ENCODE assay signal across 12 cellular contexts in the genomic region with DNA sequence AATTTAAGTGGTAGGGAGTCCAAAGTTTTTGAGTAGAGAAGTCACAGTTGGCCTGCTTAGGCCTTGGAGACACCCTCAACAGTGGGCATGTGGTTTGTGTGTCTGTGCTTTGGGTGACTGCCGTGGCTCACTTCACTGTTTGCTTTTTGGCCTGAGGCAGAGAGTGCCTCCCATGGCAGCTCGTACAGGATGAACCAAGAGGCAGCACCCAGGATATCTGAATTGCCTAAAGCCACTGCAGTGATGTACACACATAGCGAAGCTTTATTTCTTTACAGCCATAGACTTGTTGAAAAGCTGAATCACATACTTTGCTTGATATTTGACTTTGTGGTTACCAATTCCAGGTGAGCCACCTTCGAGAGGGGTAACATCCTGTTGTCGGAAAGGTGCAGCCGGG. TPM values are rescaled to one million over a fixed set of nuclear protein-coding genes. Genes with fewer than 3 reads are reported as not detected.
DNase-seq lines count a peak whose midpoint lies in the region; ATAC-seq, FAIRE-seq and TF ChIP-seq lines count a peak whose summit lies in the region.
"Had no signal": no experiment of that assay in that cellular context is flagged by ENCODE, and none has a peak within 500 bp of the region (broad histone marks: within the 10 kb centered on the region; RNA-seq: fewer than 3 reads in every experiment).

No MANE protein-coding gene starts in this region.

- peak overlapping the region; percentile 25 for H3K27ac Mint-ChIP-seq in activated T-cell treated with anti-CD3 and anti-CD28 coated beads, Interleukin-2, amount 50 U/mL, for 72 hours
- H3K27ac Mint-ChIP-seq in activated naive CD8-positive, alpha-beta T cell treated with anti-CD3 and anti-CD28 coated beads for 36 hours, result peak overlapping the region; percentile 39

- no peak for DNase-seq in activated T-cell treated with anti-CD3 and anti-CD28 coated beads, Interleukin-2, amount 50 U/mL, for 72 hours
- DNase-seq in activated T-cell treated with anti-CD3 and anti-CD28 coated beads, Interleukin-2, amount 50 U/mL, for 48 hours, result no peak
- DNase-seq in activated naive CD8-positive, alpha-beta T cell treated with anti-CD3 and anti-CD28 coated beads for 36 hours, result no peak
- DNase-seq in HepG2 (ENCODE audit: low spot score), result no peak
- DNase-seq in T1000 (lab: John Stamatoyannopoulos, UW), result no peak
- no peak for DNase-seq in NCI-H128 (lab: John Stamatoyannopoulos, UW; ENCODE audit: unreplicated experiment)
- DNase-seq: amygdala, MV-4-11 had no signal

- H3K4me3 ChIP-seq in HepG2 (replicated peaks in 1 of 3; ENCODE audit: insufficient read depth in 1 of 3, low read depth in 2 of 3, low read length in 3 of 3) (no peak overlapping the region), thymus (ENCODE audit: low read length) (no peak overlapping the region)
- H3K4me3 ChIP-seq: prostate gland had no signal

- POLR2A ChIA-PET in HepG2 (lab: Yijun Ruan, JAX), result interaction anchor here (1.3 to 2.2 kb wide), 2 partner anchors 12 to 20 kb away, joined by 4 to 6 read pairs; no protein-coding TSS in a partner anchor

- peaks cover 94% of the 10 kb centered on the region for H3K4me1 ChIP-seq in HepG2 (ENCODE audit: insufficient read depth, low read length)
- H3K4me1 ChIP-seq in thymus (ENCODE audit: control insufficient read depth, insufficient read depth, low read length), result peaks cover 54% of the 10 kb centered on the region
- H3K4me1 ChIP-seq: prostate gland had no signal

- peaks cover 70% of the 10 kb centered on the region for H4K20me1 ChIP-seq in HepG2 (ENCODE audit: insufficient read depth, low read length)

- peaks cover 95% of the 10 kb centered on the region for H3K79me2 ChIP-seq in HepG2 (ENCODE audit: insufficient read depth, low read length)

- peaks cover 0 to 5% of the 10 kb centered on the region in 2 donors for H3K36me3 Mint-ChIP-seq in activated T-cell treated with anti-CD3 and anti-CD28 coated beads, Interleukin-2, amount 50 U/mL, for 72 hours (ENCODE audit: insufficient read depth in 2 of 2)
- peaks cover 35% of the 10 kb centered on the region for H3K36me3 Mint-ChIP-seq in activated naive CD8-positive, alpha-beta T cell treated with anti-CD3 and anti-CD28 coated beads for 36 hours

- H3K27me3 ChIP-seq in HepG2 (ENCODE audit: control insufficient read depth in 1 of 2, insufficient read depth in 2 of 2, low read length in 2 of 2) (no peaks in the 10 kb centered on the region), thymus (ENCODE audit: control insufficient read depth, insufficient read depth) (no peaks in the 10 kb centered on the region)

- intact Hi-C loops in HepG2 (cut with micrococcal nuclease; ENCODE audit: unreplicated experiment), result no loop called here

- BruUV-seq in HepG2 (replicated peaks; lab: Mats Ljungman, UMichigan), result no TSS peak

- H3K4me2 ChIP-seq in HepG2 (ENCODE audit: low read depth, low read length), result no peak overlapping the region; the same call in 1 of the 2 replicates

- TF ChIP-seq EP300 in HepG2 (IDR thresholded peaks at IDR 0.05; ENCODE audit: low read depth in 2 of 2, low read length in 2 of 2) (no peak), HepG2 (CRISPR knock-in tag; IDR thresholded peaks at IDR 0.05; ENCODE audit: borderline replicate concordance) (no peak)

- TF ChIP-seq POLR2A in HepG2 (IDR thresholded peaks at IDR 0.05; ENCODE audit: insufficient read depth in 1 of 2, low read depth in 2 of 2, low read length in 2 of 2), result no peak

- no peak for TF ChIP-seq RAD21 in HepG2 (CRISPR knock-in tag; IDR thresholded peaks at IDR 0.05)

- H3K36me3 ChIP-seq in HepG2 (replicated peaks in 1 of 2; ENCODE audit: control insufficient read depth in 1 of 2, insufficient read depth in 2 of 2, low read length in 2 of 2) (peaks cover 3 to 34% of the 10 kb centered on the region in 2 experiments; a peak in 4 of 5 replicates), thymus (ENCODE audit: control insufficient read depth, insufficient read depth) (peaks cover 11% of the 10 kb centered on the region)
- H3K36me3 ChIP-seq: prostate gland had no signal

- FAIRE-seq in HepG2 (lab: Jason Lieb, UNC), result no peak

- H3K4me3 Mint-ChIP-seq in activated T-cell treated with anti-CD3 and anti-CD28 coated beads, Interleukin-2, amount 50 U/mL, for 72 hours, result peak overlapping the region; percentile 19 to 65
- peak overlapping the region; percentile 47 for H3K4me3 Mint-ChIP-seq in activated naive CD8-positive, alpha-beta T cell treated with anti-CD3 and anti-CD28 coated beads for 36 hours
- H3K4me3 Mint-ChIP-seq: WTC11 had no signal

- H3K27me3 Mint-ChIP-seq in activated T-cell treated with anti-CD3 and anti-CD28 coated beads, Interleukin-2, amount 50 U/mL, for 72 hours (ENCODE audit: low read depth), result no peaks in the 10 kb centered on the region
- no peaks in the 10 kb centered on the region for H3K27me3 Mint-ChIP-seq in activated naive CD8-positive, alpha-beta T cell treated with anti-CD3 and anti-CD28 coated beads for 36 hours

- H2AFZ ChIP-seq in HepG2 (ENCODE audit: low read length), result no peak overlapping the region

- CTCF ChIA-PET in HepG2 (lab: Yijun Ruan, JAX; ENCODE audit: low intra/inter-chr PET ratio, low total read pairs), result no interaction called here

- no peak for TF ChIP-seq CTCF in HepG2 (CRISPR knock-in tag; IDR thresholded peaks at IDR 0.05)

- in situ Hi-C loops in HepG2 (cut with HindIII; ENCODE audit: extremely low pct_ligation_motif_present, low pct_unique_long_range_greater_than_20kb), result no loop called here

- H3K27ac ChIP-seq in HepG2 (ENCODE audit: extremely low read length, insufficient read depth, low read length), result peak overlapping the region; percentile 47
- peak overlapping the region; percentile 32 for H3K27ac ChIP-seq in thymus (ENCODE audit: low read depth)
- H3K27ac ChIP-seq: prostate gland had no signal

- H3K9ac ChIP-seq in HepG2 (ENCODE audit: insufficient read depth, low read depth, low read length), result no peak overlapping the region

- WGBS in HepG2 (ENCODE audit: low lambda C conversion rate), result 79% methylated on average over 6 of the region's 6 CpGs
- WGBS in thymus, result 72% methylated on average over 6 of the region's 6 CpGs

- H3K9me3 Mint-ChIP-seq in activated T-cell treated with anti-CD3 and anti-CD28 coated beads, Interleukin-2, amount 50 U/mL, for 72 hours, result no peaks in the 10 kb centered on the region
- H3K9me3 Mint-ChIP-seq in activated naive CD8-positive, alpha-beta T cell treated with anti-CD3 and anti-CD28 coated beads for 36 hours, result no peaks in the 10 kb centered on the region
- H3K9me3 Mint-ChIP-seq: WTC11 had no signal

- H3K4me1 Mint-ChIP-seq in activated T-cell treated with anti-CD3 and anti-CD28 coated beads, Interleukin-2, amount 50 U/mL, for 72 hours (ENCODE audit: low read depth), result peaks cover 90% of the 10 kb centered on the region
- H3K4me1 Mint-ChIP-seq in activated naive CD8-positive, alpha-beta T cell treated with anti-CD3 and anti-CD28 coated beads for 36 hours, result peaks cover 74% of the 10 kb centered on the region

- H3K9me3 ChIP-seq in HepG2 (ENCODE audit: low read length), result no peaks in the 10 kb centered on the region
- no peaks in the 10 kb centered on the region for H3K9me3 ChIP-seq in thymus (ENCODE audit: control insufficient read depth)
- H3K9me3 ChIP-seq: prostate gland had no signal

- ATAC-seq in activated T-cell treated with anti-CD3 and anti-CD28 coated beads, Interleukin-2, amount 50 U/mL, for 72 hours (replicated peaks in 1 of 2), result peak; percentile 18 to 30
- peak; percentile 62 for ATAC-seq in HepG2
- ATAC-seq in HG02588 (IDR thresholded peaks at IDR 0.05; ENCODE audit: unreplicated experiment), result no peak
- ATAC-seq: WTC11 had no signal

TF ChIP-seq in HepG2, 621 proteins besides CTCF, POLR2A, EP300 and RAD21 (continues in another document):
- TF ChIP-seq SMAD9 (CRISPR knock-in tag; IDR thresholded peaks at IDR 0.05), result no peak
- TF ChIP-seq, protein P1, sequence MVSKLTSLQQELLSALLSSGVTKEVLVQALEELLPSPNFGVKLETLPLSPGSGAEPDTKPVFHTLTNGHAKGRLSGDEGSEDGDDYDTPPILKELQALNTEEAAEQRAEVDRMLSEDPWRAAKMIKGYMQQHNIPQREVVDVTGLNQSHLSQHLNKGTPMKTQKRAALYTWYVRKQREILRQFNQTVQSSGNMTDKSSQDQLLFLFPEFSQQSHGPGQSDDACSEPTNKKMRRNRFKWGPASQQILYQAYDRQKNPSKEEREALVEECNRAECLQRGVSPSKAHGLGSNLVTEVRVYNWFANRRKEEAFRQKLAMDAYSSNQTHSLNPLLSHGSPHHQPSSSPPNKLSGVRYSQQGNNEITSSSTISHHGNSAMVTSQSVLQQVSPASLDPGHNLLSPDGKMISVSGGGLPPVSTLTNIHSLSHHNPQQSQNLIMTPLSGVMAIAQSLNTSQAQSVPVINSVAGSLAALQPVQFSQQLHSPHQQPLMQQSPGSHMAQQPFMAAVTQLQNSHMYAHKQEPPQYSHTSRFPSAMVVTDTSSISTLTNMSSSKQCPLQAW (CRISPR knock-in tag; IDR thresholded peaks at IDR 0.05), result 0 out of 2 replicates have a peak, but pooled peaks have one; percentile 16

RNA-seq across cellular contexts. Expression of a gene that starts 21.6 kb away (rescaled TPM):
- total RNA-seq in activated T-cell treated with anti-CD3 and anti-CD28 coated beads, Interleukin-2, amount 50 U/mL, for 72 hours, result 10 to 100 TPM; 16.0 to 16.4 TPM
- total RNA-seq in activated naive CD8-positive, alpha-beta T cell treated with anti-CD3 and anti-CD28 coated beads for 36 hours, result 10 to 100 TPM; 17.4 to 18.5 TPM
- 23.2 and 23.4 TPM in 2 replicates for total RNA-seq in HepG2 (2016; rRNA removed; fragmentation: Illumina TruSeq; extraction: Trizol)
- 62.4 and 75.9 TPM in 2 replicates for total RNA-seq in HepG2 (2016; cell fraction: cytosol; rRNA removed; fragmentation: Illumina TruSeq; extraction: Trizol; ENCODE audit: low read depth)
- total RNA-seq in HepG2 (2016; cell fraction: insoluble cytoplasmic fraction; rRNA removed; fragmentation: Illumina TruSeq; extraction: Trizol), result 21.2 and 23.3 TPM in 2 replicates
- total RNA-seq in HepG2 (2016; cell fraction: membrane; rRNA removed; fragmentation: Illumina TruSeq; extraction: Trizol), result 33.9 and 40.6 TPM in 2 replicates
- 50.2 and 60.1 TPM in 2 replicates for total RNA-seq in HepG2 (2016; cell fraction: nucleus; rRNA removed; fragmentation: Illumina TruSeq; extraction: Trizol)
- polyA plus RNA-seq in HepG2 (2011; rRNA removed), result 6.1 and 6.2 TPM in 2 replicates
- 3.7 and 4.4 TPM in 2 replicates for polyA plus RNA-seq in HepG2 (2011; cell fraction: cytosol; rRNA removed)
- polyA plus RNA-seq in HepG2 (2011; cell fraction: nucleus; rRNA removed), result 24.2 and 27.1 TPM in 2 replicates
- polyA plus RNA-seq in HepG2 (2012), result 19.5 and 19.9 TPM in 2 replicates
- 0.71 and 1.1 TPM in 2 replicates for polyA plus RNA-seq in HepG2 (2016; cell fraction: cytosol; fragmentation: Illumina TruSeq; extraction: Trizol; ENCODE audit: low read depth)
- polyA plus RNA-seq in HepG2 (2016; cell fraction: insoluble cytoplasmic fraction; fragmentation: Illumina TruSeq; extraction: Trizol; ENCODE audit: low read depth), result 12.3 and 15.5 TPM in 2 replicates
- polyA plus RNA-seq in HepG2 (2016; cell fraction: membrane; fragmentation: Illumina TruSeq; extraction: Trizol; ENCODE audit: low read depth), result 1.6 and 2.2 TPM in 2 replicates
- 45.7 and 47.4 TPM in 2 replicates for polyA plus RNA-seq in HepG2 (2016; cell fraction: nucleus; fragmentation: Illumina TruSeq; extraction: Trizol; ENCODE audit: insufficient read depth, low read depth)
- 33.6 and 65.0 TPM in 2 replicates for polyA minus RNA-seq in HepG2 (2011; rRNA and poly(A)+ RNA removed; ENCODE audit: low replicate concordance)
- polyA minus RNA-seq in HepG2 (2011; cell fraction: cytosol; rRNA and poly(A)+ RNA removed), result 27.1 and 37.4 TPM in 2 replicates
- polyA minus RNA-seq in HepG2 (2011; cell fraction: nucleus; rRNA and poly(A)+ RNA removed), result 65.6 and 67.6 TPM in 2 replicates
- 9.2 TPM for polyA plus RNA-seq in thymus
